Comparison of ENCODE assay signal across 8 cellular contexts in the genomic region with DNA sequence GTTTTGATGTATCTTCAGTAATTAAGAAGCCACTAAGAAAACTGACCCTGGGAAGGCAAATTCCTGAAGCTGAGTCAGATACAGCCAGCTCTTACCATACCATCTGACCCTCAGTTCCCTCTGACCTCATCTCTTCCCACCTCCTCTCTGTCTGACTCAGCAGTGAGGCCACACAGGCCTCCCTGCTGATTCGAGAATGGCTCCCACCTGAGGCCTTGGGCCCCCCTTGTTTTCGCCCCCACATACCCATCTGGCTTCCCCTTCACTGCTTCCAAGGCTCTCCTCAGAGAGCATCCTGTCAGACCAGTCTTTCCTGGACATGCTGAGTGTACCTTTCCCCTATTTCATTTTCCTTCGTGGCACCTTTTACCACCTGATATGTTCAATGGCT.
A peak's percentile ranks its signal among the peaks of the same experiment; 100 is the strongest.
DNase-seq lines count a peak whose midpoint lies in the region; ATAC-seq and TF ChIP-seq lines count a peak whose summit lies in the region.

No MANE protein-coding gene starts in this region.

- TF ChIP-seq CTCF in GM23338 (conservative IDR thresholded peaks at IDR 0.05; ENCODE audit: low read depth in 2 of 2) (no peak), KMS-11 (conservative IDR thresholded peaks at IDR 0.05; ENCODE audit: low read depth, low read length) (no peak), choroid plexus epithelial cell (conservative IDR thresholded peaks at IDR 0.05; ENCODE audit: low read depth, low read length) (no peak), mucosa of descending colon (IDR thresholded peaks at IDR 0.05) (no peak)

- no peak overlapping the region for H3K4me3 ChIP-seq in GM23338
- no peak overlapping the region for H3K4me3 ChIP-seq in KMS-11 (IDR thresholded peaks at IDR 0.05; ENCODE audit: insufficient read depth, low read depth, low read length)
- H3K4me3 ChIP-seq in choroid plexus epithelial cell (ENCODE audit: low read depth, low read length) = no peak overlapping the region
- H3K4me3 ChIP-seq in mucosa of descending colon = no peak overlapping the region

- H3K27me3 Mint-ChIP-seq in GM23338 (ENCODE audit: insufficient read depth, low read depth, poor library complexity) = peaks cover 2% of the 10 kb centered on the region

- H4K20me1 ChIP-seq in GM23338 (replicated peaks; ENCODE audit: insufficient read depth) (no peaks in the 10 kb centered on the region), KMS-11 (ENCODE audit: insufficient read depth) (no peaks in the 10 kb centered on the region)

- peaks cover 8% of the 10 kb centered on the region; the same call in 2 of the 3 replicates for H3K9me3 Mint-ChIP-seq in GM23338

- no peak overlapping the region for H3K27ac ChIP-seq in GM23338 (ENCODE audit: low read depth)
- H3K27ac ChIP-seq in KMS-11 = peak overlapping the region; percentile 77

- peaks cover 10% of the 10 kb centered on the region; the same call in 1 of the 2 replicates for H3K9me2 ChIP-seq in GM23338 (ENCODE audit: insufficient read depth)

- intact Hi-C loops in mucosa of descending colon (cut with DNase I, micrococcal nuclease) = no loop called here

- peaks cover 12% of the 10 kb centered on the region for H3K4me1 ChIP-seq in GM23338 (ENCODE audit: insufficient read depth)
- H3K4me1 ChIP-seq in KMS-11 (ENCODE audit: low read depth, poor library complexity, severe bottlenecking) = peaks cover 36% of the 10 kb centered on the region
- H3K4me1 ChIP-seq in mucosa of descending colon (ENCODE audit: low read depth) = no peaks in the 10 kb centered on the region

- ATAC-seq in GM18499 (IDR thresholded peaks at IDR 0.05; ENCODE audit: insufficient read depth, unreplicated experiment) = peak; percentile 79
- ATAC-seq in GM23338 = peak; percentile 76
- peak; percentile 67 for ATAC-seq in mucosa of descending colon

- H2AFZ ChIP-seq in GM23338 (peak overlapping the region; percentile 95), KMS-11 (ENCODE audit: low read depth) (peak overlapping the region; percentile 65)

- H3K27ac Mint-ChIP-seq in GM23338 = peak overlapping the region; percentile 17; the same call in 1 of the 2 replicates

- DNase-seq in GM23338 (ENCODE audit: low spot score) (peak; percentile 30), choroid plexus epithelial cell (ENCODE audit: low read depth) (peak; percentile 99), mucosa of descending colon (no peak), cerebellar nuclear complex (lab: John Stamatoyannopoulos, UW) (no peak)
- DNase-seq in activated naive CD4-positive, alpha-beta T cell treated with Interleukin-2 at 50 U/mL for 16 hours = no peak
- no peak for DNase-seq in activated CD4-positive, alpha-beta T cell treated with anti-CD3 and anti-CD28 coated beads for 1 hour

- H3K4me2 ChIP-seq in GM23338 (no peak overlapping the region), KMS-11 (peak overlapping the region; percentile 83)

- H3K27me3 ChIP-seq in GM23338 (ENCODE audit: insufficient read depth) (no peaks in the 10 kb centered on the region), KMS-11 (ENCODE audit: insufficient read depth, low read depth) (no peaks in the 10 kb centered on the region)

- H3K79me2 ChIP-seq in GM23338 (replicated peaks; ENCODE audit: insufficient read depth) (no peaks in the 10 kb centered on the region), KMS-11 (ENCODE audit: insufficient read depth, low read depth) (no peaks in the 10 kb centered on the region)

- H3K9me3 ChIP-seq in mucosa of descending colon = no peaks in the 10 kb centered on the region

- no peaks in the 10 kb centered on the region; the same call in 1 of the 3 replicates for H3K36me3 Mint-ChIP-seq in GM23338 (ENCODE audit: low read depth)

- no peaks in the 10 kb centered on the region for H3K36me3 ChIP-seq in GM23338 (ENCODE audit: insufficient read depth)
- H3K36me3 ChIP-seq in KMS-11 (ENCODE audit: insufficient read depth) = no peaks in the 10 kb centered on the region
- H3K36me3 ChIP-seq in mucosa of descending colon (ENCODE audit: low read depth) = no peaks in the 10 kb centered on the region

- H3K4me3 Mint-ChIP-seq in GM23338 = no peak overlapping the region

- peaks cover 7% of the 10 kb centered on the region for H3K4me1 Mint-ChIP-seq in GM23338

- no peaks in the 10 kb centered on the region for H3F3A ChIP-seq in GM23338 (replicated peaks; ENCODE audit: low read depth)

- peak overlapping the region; percentile 66 for H3K9ac ChIP-seq in KMS-11

TF ChIP-seq in GM23338, 12 proteins besides CTCF, POLR2A, EP300 and RAD21:
- TF ChIP-seq, protein P1, sequence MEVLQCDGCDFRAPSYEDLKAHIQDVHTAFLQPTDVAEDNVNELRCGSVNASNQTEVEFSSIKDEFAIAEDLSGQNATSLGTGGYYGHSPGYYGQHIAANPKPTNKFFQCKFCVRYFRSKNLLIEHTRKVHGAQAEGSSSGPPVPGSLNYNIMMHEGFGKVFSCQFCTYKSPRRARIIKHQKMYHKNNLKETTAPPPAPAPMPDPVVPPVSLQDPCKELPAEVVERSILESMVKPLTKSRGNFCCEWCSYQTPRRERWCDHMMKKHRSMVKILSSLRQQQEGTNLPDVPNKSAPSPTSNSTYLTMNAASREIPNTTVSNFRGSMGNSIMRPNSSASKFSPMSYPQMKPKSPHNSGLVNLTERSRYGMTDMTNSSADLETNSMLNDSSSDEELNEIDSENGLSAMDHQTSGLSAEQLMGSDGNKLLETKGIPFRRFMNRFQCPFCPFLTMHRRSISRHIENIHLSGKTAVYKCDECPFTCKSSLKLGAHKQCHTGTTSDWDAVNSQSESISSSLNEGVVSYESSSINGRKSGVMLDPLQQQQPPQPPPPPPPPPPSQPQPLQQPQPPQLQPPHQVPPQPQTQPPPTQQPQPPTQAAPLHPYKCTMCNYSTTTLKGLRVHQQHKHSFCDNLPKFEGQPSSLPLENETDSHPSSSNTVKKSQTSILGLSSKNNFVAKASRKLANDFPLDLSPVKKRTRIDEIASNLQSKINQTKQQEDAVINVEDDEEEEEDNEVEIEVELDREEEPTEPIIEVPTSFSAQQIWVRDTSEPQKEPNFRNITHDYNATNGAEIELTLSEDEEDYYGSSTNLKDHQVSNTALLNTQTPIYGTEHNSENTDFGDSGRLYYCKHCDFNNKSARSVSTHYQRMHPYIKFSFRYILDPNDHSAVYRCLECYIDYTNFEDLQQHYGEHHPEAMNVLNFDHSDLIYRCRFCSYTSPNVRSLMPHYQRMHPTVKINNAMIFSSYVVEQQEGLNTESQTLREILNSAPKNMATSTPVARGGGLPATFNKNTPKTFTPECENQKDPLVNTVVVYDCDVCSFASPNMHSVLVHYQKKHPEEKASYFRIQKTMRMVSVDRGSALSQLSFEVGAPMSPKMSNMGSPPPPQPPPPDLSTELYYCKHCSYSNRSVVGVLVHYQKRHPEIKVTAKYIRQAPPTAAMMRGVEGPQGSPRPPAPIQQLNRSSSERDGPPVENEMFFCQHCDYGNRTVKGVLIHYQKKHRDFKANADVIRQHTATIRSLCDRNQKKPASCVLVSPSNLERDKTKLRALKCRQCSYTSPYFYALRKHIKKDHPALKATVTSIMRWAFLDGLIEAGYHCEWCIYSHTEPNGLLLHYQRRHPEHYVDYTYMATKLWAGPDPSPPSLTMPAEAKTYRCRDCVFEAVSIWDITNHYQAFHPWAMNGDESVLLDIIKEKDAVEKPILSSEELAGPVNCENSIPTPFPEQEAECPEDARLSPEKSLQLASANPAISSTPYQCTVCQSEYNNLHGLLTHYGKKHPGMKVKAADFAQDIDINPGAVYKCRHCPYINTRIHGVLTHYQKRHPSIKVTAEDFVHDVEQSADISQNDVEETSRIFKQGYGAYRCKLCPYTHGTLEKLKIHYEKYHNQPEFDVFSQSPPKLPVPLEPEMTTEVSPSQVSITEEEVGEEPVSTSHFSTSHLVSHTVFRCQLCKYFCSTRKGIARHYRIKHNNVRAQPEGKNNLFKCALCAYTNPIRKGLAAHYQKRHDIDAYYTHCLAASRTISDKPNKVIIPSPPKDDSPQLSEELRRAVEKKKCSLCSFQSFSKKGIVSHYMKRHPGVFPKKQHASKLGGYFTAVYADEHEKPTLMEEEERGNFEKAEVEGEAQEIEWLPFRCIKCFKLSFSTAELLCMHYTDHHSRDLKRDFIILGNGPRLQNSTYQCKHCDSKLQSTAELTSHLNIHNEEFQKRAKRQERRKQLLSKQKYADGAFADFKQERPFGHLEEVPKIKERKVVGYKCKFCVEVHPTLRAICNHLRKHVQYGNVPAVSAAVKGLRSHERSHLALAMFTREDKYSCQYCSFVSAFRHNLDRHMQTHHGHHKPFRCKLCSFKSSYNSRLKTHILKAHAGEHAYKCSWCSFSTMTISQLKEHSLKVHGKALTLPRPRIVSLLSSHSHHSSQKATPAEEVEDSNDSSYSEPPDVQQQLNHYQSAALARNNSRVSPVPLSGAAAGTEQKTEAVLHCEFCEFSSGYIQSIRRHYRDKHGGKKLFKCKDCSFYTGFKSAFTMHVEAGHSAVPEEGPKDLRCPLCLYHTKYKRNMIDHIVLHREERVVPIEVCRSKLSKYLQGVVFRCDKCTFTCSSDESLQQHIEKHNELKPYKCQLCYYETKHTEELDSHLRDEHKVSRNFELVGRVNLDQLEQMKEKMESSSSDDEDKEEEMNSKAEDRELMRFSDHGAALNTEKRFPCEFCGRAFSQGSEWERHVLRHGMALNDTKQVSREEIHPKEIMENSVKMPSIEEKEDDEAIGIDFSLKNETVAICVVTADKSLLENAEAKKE (CRISPR knock-in tag; IDR thresholded peaks at IDR 0.05) = no peak
- TF ChIP-seq EZH2 (IDR thresholded peaks at IDR 0.05; ENCODE audit: low read depth, unreplicated experiment) (no peak), STAT1 (IDR thresholded peaks at IDR 0.05; ENCODE audit: unreplicated experiment) (no peak), NANOG (IDR thresholded peaks at IDR 0.05; ENCODE audit: borderline replicate concordance) (no peak), EZH2phosphoT487 (IDR thresholded peaks at IDR 0.05; ENCODE audit: unreplicated experiment) (no peak)

Comparison
In these comparisons a context has a peak if more than half of its experiments do, and no peak if none do; other contexts are left out.
1. DNase-seq: peak in GM23338 (single experiment) and choroid plexus epithelial cell (single experiment); none in mucosa of descending colon (0 of 3), cerebellar nuclear complex (0 of 2), activated naive CD4-positive, alpha-beta T cell treated with Interleukin-2 at 50 U/mL for 16 hours (single experiment) and activated CD4-positive, alpha-beta T cell treated with anti-CD3 and anti-CD28 coated beads for 1 hour (single experiment).
2. Peak in every context shown above with its lines, with median percentiles within 50 percentile points of each other: ATAC-seq.